ENCODE assay signal across 28 cellular contexts in the genomic region with DNA sequence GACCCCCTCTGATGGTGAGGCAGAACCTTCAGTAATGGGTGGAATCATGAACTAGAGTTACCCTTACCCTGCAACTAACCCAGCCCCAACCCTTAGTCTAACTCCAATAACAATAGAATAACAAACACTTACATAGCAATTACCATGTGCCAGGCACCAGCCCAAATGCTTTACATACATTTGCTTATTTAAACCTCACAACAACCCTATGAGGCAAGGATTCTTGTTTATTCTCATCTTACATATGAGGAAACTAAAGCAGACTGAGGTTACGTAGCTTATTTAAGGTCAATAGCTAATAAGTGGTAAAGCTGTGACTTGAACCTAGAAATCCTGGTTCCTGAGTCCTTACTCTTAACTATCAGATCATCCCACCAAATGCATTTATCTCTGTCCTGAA.
"Had no signal": no experiment of that assay in that cellular context is flagged by ENCODE, and none has a peak within 500 bp of the region (broad histone marks: within the 10 kb centered on the region; RNA-seq: fewer than 3 reads in every experiment).

No MANE protein-coding gene starts in this region.

- DNase-seq: activated B cell treated with CpG ODN at 0.5 μM for 24 hours; activated CD4-positive, alpha-beta memory T cell treated with anti-CD3 and anti-CD28 coated beads for 36 hours; activated CD4-positive, alpha-beta T cell treated with anti-CD3 and anti-CD28 coated beads for 4 hours; activated CD4-positive, alpha-beta T cell treated with anti-CD3 and anti-CD28 coated beads, Interleukin-2, amount 10 ng/mL, durations not matched to agents 24 days and 14 days; activated CD4-positive, alpha-beta T cell treated with anti-CD3 and anti-CD28 coated beads, Interleukin-2, amount 50 U/mL, for 1 hour; activated CD4-positive, alpha-beta T cell treated with anti-CD3 and anti-CD28 coated beads, Interleukin-2, amount 50 U/mL, for 4 hours; activated CD4-positive, CD25-positive, alpha-beta regulatory T cell treated with anti-CD3 and anti-CD28 coated beads, Interleukin-2, amount 50 U/mL, for 72 hours; activated CD8-positive, alpha-beta memory T cell treated with anti-CD3 and anti-CD28 coated beads, Interleukin-2, amount 50 U/mL, for 4 hours; activated CD8-positive, alpha-beta T cell treated with anti-CD3 and anti-CD28 coated beads for 36 hours; activated effector memory CD4-positive, alpha-beta T cell treated with anti-CD3 and anti-CD28 coated beads, Interleukin-2, amount 50 U/mL, for 16 hours; activated naive CD4-positive, alpha-beta T cell treated with anti-CD3 and anti-CD28 coated beads, Interleukin-2, amount 10 ng/mL, durations not matched to agents 7 days and 5 days; activated naive CD4-positive, alpha-beta T cell treated with Interleukin-2 at 50 U/mL for 16 hours; activated naive CD8-positive, alpha-beta T cell treated with anti-CD3 and anti-CD28 coated beads for 36 hours; activated T-cell treated with anti-CD3 and anti-CD28 coated beads for 4 hours; activated T-cell treated with anti-CD3 and anti-CD28 coated beads, Interleukin-2, amount 50 U/mL, for 1 hour; activated T-cell treated with anti-CD3 and anti-CD28 coated beads, Interleukin-2, amount 50 U/mL, for 4 hours; activated T-cell treated with anti-CD3 and anti-CD28 coated beads, Interleukin-2, amount 50 U/mL, for 72 hours; amygdala; anterior cingulate cortex; caudate nucleus; cerebellar nuclear complex; T-helper 1 cell; T-helper 2 cell; T-helper 9 cell had no signal

- ATAC-seq: activated CD8-positive, alpha-beta T cell treated with anti-CD3 and anti-CD28 coated beads for 36 hours; activated naive CD4-positive, alpha-beta T cell treated with anti-CD3 and anti-CD28 coated beads, Interleukin-2, amount 50 U/mL, for 72 hours; activated T-cell treated with anti-CD3 and anti-CD28 coated beads, Interleukin-2, amount 50 U/mL, for 4 hours; activated T-cell treated with anti-CD3 and anti-CD28 coated beads, Interleukin-2, amount 50 U/mL, for 72 hours; activated T-helper 17 cell treated with anti-CD3 and anti-CD28 coated beads, Interleukin-2, amount 50 U/mL, for 72 hours had no signal

- H3K36me3 ChIP-seq: ascending aorta, cardiac muscle cell had no signal

- H3K27me3 ChIP-seq: ascending aorta, cardiac muscle cell had no signal

- H3K4me3 ChIP-seq: ascending aorta, cardiac muscle cell had no signal

- H3K4me1 ChIP-seq: ascending aorta had no signal

- H3K9me3 ChIP-seq: ascending aorta had no signal
